In genomic region chr6:34531580-34532201, GRCh38 we compare ENCODE assay signal across 8 cellular contexts. TPM values are rescaled to one million over a fixed set of nuclear protein-coding genes. Genes with fewer than 3 reads are reported as not detected.
DNase-seq lines count a peak whose midpoint lies in the region; ATAC-seq and TF ChIP-seq lines count a peak whose summit lies in the region.

No MANE protein-coding gene starts in this region.

- no peak for TF ChIP-seq CTCF in GM12865 (IDR thresholded peaks at IDR 0.05; ENCODE audit: insufficient read depth, low read depth, low read length, missing control alignments)
- TF ChIP-seq CTCF in WTC11 (IDR thresholded peaks at IDR 0.05) = no peak

- DNase-seq in GM12865 (ENCODE audit: low read depth) (peak; percentile 46), WTC11 (ENCODE audit: low spot score) (peak; percentile 95), cardiac septum (ENCODE audit: low spot score) (peak; percentile 82), sciatic nerve (ENCODE audit: low spot score) (peak; percentile 90), NCI-H526 (lab: John Stamatoyannopoulos, UW) (no peak), COLO668 (lab: John Stamatoyannopoulos, UW; ENCODE audit: unreplicated experiment) (no peak)
- no peak for DNase-seq in activated CD8-positive, alpha-beta memory T cell treated with anti-CD3 and anti-CD28 coated beads for 24 hours

- ATAC-seq in WTC11 = peak; percentile 87
- ATAC-seq in sciatic nerve = peak; percentile 66
- ATAC-seq in HG02623 (IDR thresholded peaks at IDR 0.05; ENCODE audit: unreplicated experiment) = no peak

- peak overlapping the region; percentile 32; the same call in 1 of the 2 replicates for H3K27ac Mint-ChIP-seq in WTC11

- H3K27me3 Mint-ChIP-seq in WTC11 (ENCODE audit: low read depth) = no peaks in the 10 kb centered on the region; the same call in 1 of the 2 replicates

- POLR2A ChIA-PET in WTC11 (lab: Charles Lee) = interaction anchor here (0.6 to 1.3 kb wide), 2 partner anchors 17 to 30 kb away, joined by 4 to 6 read pairs; no protein-coding TSS in a partner anchor

- H3K4me3 ChIP-seq in GM12865 (ENCODE audit: low read depth, low read length) = no peak overlapping the region

- H3K4me1 Mint-ChIP-seq in WTC11 = peaks cover 21% of the 10 kb centered on the region

- CTCF ChIA-PET in WTC11 (lab: Charles Lee) = interaction anchor here (0.6 to 3.6 kb wide), 10 partner anchors 15 to 368 kb away, joined by 3 to 14 read pairs (median 4); no protein-coding TSS in a partner anchor

- intact Hi-C loops in cardiac septum (cut with DNase I) = no loop called here
- intact Hi-C loops in sciatic nerve (cut with DNase I) = no loop called here

- no peaks in the 10 kb centered on the region for H3K9me3 Mint-ChIP-seq in WTC11

- no peaks in the 10 kb centered on the region for H3K36me3 Mint-ChIP-seq in WTC11

- H3K4me3 Mint-ChIP-seq in WTC11 = peak overlapping the region; percentile 59

TF ChIP-seq in WTC11, 78 proteins besides CTCF, POLR2A, EP300 and RAD21:
- TF ChIP-seq ZNF263 (CRISPR knock-in tag; IDR thresholded peaks at IDR 0.05; ENCODE audit: low read depth) = no peak
- TF ChIP-seq FOXP4 (CRISPR knock-in tag; IDR thresholded peaks at IDR 0.05) = no peak
- TF ChIP-seq NFYB (CRISPR knock-in tag; conservative IDR thresholded peaks at IDR 0.05; ENCODE audit: low read depth) = peak; percentile 82
- peak; percentile 70 for TF ChIP-seq SP1 (CRISPR knock-in tag; conservative IDR thresholded peaks at IDR 0.05)
- TF ChIP-seq ATF2 (CRISPR knock-in tag; IDR thresholded peaks at IDR 0.05; ENCODE audit: borderline replicate concordance, low read depth) = no peak
- no peak for TF ChIP-seq SMAD4 (CRISPR knock-in tag; IDR thresholded peaks at IDR 0.05)
- no peak for TF ChIP-seq PREB (CRISPR knock-in tag; IDR thresholded peaks at IDR 0.05; ENCODE audit: borderline replicate concordance)
TF ChIP-seq in WTC11: peak in this region for 2.

RNA-seq across cellular contexts. Expression of gene SPDEF, which starts 24.4 kb away (rescaled TPM):
- total RNA-seq in WTC11 (2021) = 0.44 to 0.72 TPM (median 0.50 TPM) in 3 replicates
- total RNA-seq in cardiac septum = 0.19 TPM
- total RNA-seq in sciatic nerve = not detected

Comparison
In these comparisons a context has a peak if more than half of its experiments do, and no peak if none do; other contexts are left out.
1. DNase-seq: peak in GM12865 (single experiment), WTC11 (single experiment), cardiac septum (single experiment) and sciatic nerve (single experiment); none in activated CD8-positive, alpha-beta memory T cell treated with anti-CD3 and anti-CD28 coated beads for 24 hours (single experiment), NCI-H526 (0 of 2) and COLO668 (single experiment).